Comparison of ENCODE assay signal across 25 cellular contexts in genomic region chr4:42474406-42474805, GRCh38.
A peak's percentile ranks its signal among the peaks of the same experiment; 100 is the strongest.
DNase-seq lines count a peak whose midpoint lies in the region; ATAC-seq and TF ChIP-seq lines count a peak whose summit lies in the region.
"Had no signal": no experiment of that assay in that cellular context is flagged by ENCODE, and none has a peak within 500 bp of the region (broad histone marks: within the 10 kb centered on the region; RNA-seq: fewer than 3 reads in every experiment).

No MANE protein-coding gene starts in this region.

- DNase-seq in cerebellar cortex (ENCODE audit: low spot score) (peak; percentile 8), osteoblast (ENCODE audit: insufficient read length, low spot score, missing footprints) (peak; percentile 11), thyroid gland (peak; percentile 84 to 92), epidermal melanocyte (ENCODE audit: insufficient read length, low spot score) (no peak), HT-29 (ENCODE audit: low spot score) (no peak)
- no peak for DNase-seq in CD4-positive, alpha-beta memory T cell
- DNase-seq: 8988T; ACHN; BE2C; C1 segment of cervical spinal cord; Caco-2; Calu3; CD4-positive, CD25-positive, alpha-beta regulatory T cell; CD8-positive, alpha-beta T cell; DMS 273 treated with DMSO at 0.1 percent for 48 hours; DMS153; DMS53; DMS79; DND-41; EL; GF-D8 had no signal

- H3K9ac ChIP-seq in OCI-LY3 (ENCODE audit: low read length), result no peak overlapping the region
- H3K9ac ChIP-seq: BLaER1 had no signal

- H3K9me3 ChIP-seq in OCI-LY3 (ENCODE audit: insufficient read depth, low read length) (no peaks in the 10 kb centered on the region), osteoblast (ENCODE audit: low read depth, low read length) (no peaks in the 10 kb centered on the region), thyroid gland (no peaks in the 10 kb centered on the region)
- H3K9me3 ChIP-seq in CD4-positive, alpha-beta memory T cell (ENCODE audit: control insufficient read depth in 1 of 2, low read length in 2 of 2), result no peaks in the 10 kb centered on the region
- H3K9me3 ChIP-seq: BE2C, BLaER1, Caco-2 had no signal

- H4K20me1 ChIP-seq in OCI-LY3 (ENCODE audit: insufficient read depth, low read length) (no peaks in the 10 kb centered on the region), osteoblast (ENCODE audit: insufficient read depth, low read length) (no peaks in the 10 kb centered on the region)
- H4K20me1 ChIP-seq: BLaER1 had no signal

- H3K4me2 ChIP-seq in OCI-LY3 (ENCODE audit: low read length), result peak overlapping the region; percentile 11; the same call in 1 of the 2 replicates
- no peak overlapping the region for H3K4me2 ChIP-seq in osteoblast (ENCODE audit: insufficient read depth, low read length)
- H3K4me2 ChIP-seq: BLaER1 had no signal

- peaks cover 8 to 52% of the 10 kb centered on the region in 2 donors for H3K36me3 Mint-ChIP-seq in CD4-positive, alpha-beta memory T cell

- peaks cover 0 to 2% (median 0%) of the 10 kb centered on the region in 8 donors for H3K9me3 Mint-ChIP-seq in CD4-positive, alpha-beta memory T cell
- H3K9me3 Mint-ChIP-seq: CD4-positive, CD25-positive, alpha-beta regulatory T cell; CD8-positive, alpha-beta T cell had no signal

- TF ChIP-seq CTCF in OCI-LY3 (IDR thresholded peaks at IDR 0.05; ENCODE audit: low read depth, low read length) (no peak), osteoblast (IDR thresholded peaks at IDR 0.05; ENCODE audit: extremely low read depth, low read depth, low read length) (no peak), thyroid gland (IDR thresholded peaks at IDR 0.05) (no peak)

- H3K27me3 ChIP-seq in OCI-LY3 (ENCODE audit: low read depth, low read length) (no peaks in the 10 kb centered on the region), osteoblast (ENCODE audit: insufficient read depth, low read length) (no peaks in the 10 kb centered on the region), thyroid gland (no peaks in the 10 kb centered on the region)
- no peaks in the 10 kb centered on the region for H3K27me3 ChIP-seq in CD4-positive, alpha-beta memory T cell (ENCODE audit: insufficient read depth, low read length)
- H3K27me3 ChIP-seq: BE2C, BLaER1 had no signal

- 14% methylated on average over 3 of the region's 3 CpGs for WGBS in thyroid gland, 2 donors

- H3K4me3 ChIP-seq in OCI-LY3 (ENCODE audit: low read length) (no peak overlapping the region), osteoblast (ENCODE audit: insufficient read depth, low read length) (no peak overlapping the region), thyroid gland (replicated peaks in 1 of 3) (no peak overlapping the region)
- H3K4me3 ChIP-seq in CD4-positive, alpha-beta memory T cell (ENCODE audit: low read length in 2 of 2), result no peak overlapping the region
- H3K4me3 ChIP-seq: BLaER1 had no signal

- H3K36me3 ChIP-seq in OCI-LY3 (replicated peaks; ENCODE audit: low read depth, low read length) (no peaks in the 10 kb centered on the region), osteoblast (ENCODE audit: insufficient read depth, low read length) (no peaks in the 10 kb centered on the region), thyroid gland (no peaks in the 10 kb centered on the region)
- H3K36me3 ChIP-seq in CD4-positive, alpha-beta memory T cell (ENCODE audit: insufficient read depth, low read length), result no peaks in the 10 kb centered on the region
- H3K36me3 ChIP-seq: BE2C had no signal

- CTCF ChIA-PET in CD4-positive, alpha-beta memory T cell (lab: Charles Lee; ENCODE audit: partially characterized antibody), result interaction anchor here (1.3 kb wide), 1 partner anchor 45 kb away, joined by 3 read pairs; no protein-coding TSS in a partner anchor

- H3K79me2 ChIP-seq in OCI-LY3 (ENCODE audit: low read length), result no peaks in the 10 kb centered on the region
- H3K79me2 ChIP-seq in osteoblast (ENCODE audit: insufficient read depth, low read length), result no peaks in the 10 kb centered on the region

- H2AFZ ChIP-seq in OCI-LY3 (ENCODE audit: low read depth, low read length) (no peak overlapping the region), osteoblast (ENCODE audit: low read length) (no peak overlapping the region)

- intact Hi-C loops in thyroid gland (cut with DNase I), result no loop called here
- intact Hi-C loops in CD4-positive, alpha-beta memory T cell (cut with micrococcal nuclease), result no loop called here

- TF ChIP-seq POLR2A in thyroid gland (IDR thresholded peaks at IDR 0.05), result no peak

- H3K27ac ChIP-seq in OCI-LY3 (ENCODE audit: low read length) (no peak overlapping the region), osteoblast (ENCODE audit: low read depth, low read length) (no peak overlapping the region), thyroid gland (peak overlapping the region; percentile 68 to 80 (median 75))
- no peak overlapping the region for H3K27ac ChIP-seq in CD4-positive, alpha-beta memory T cell (ENCODE audit: low read depth, low read length)
- H3K27ac ChIP-seq: BLaER1 had no signal

- POLR2A ChIA-PET in CD4-positive, alpha-beta memory T cell (lab: Charles Lee; ENCODE audit: partially characterized antibody), result no interaction called here

- peak overlapping the region in 1 of 7 donors; percentile 5 for H3K27ac Mint-ChIP-seq in CD4-positive, alpha-beta memory T cell
- H3K27ac Mint-ChIP-seq: CD14-positive monocyte; CD8-positive, alpha-beta T cell had no signal

- peaks cover 0 to 1% (median 0%) of the 10 kb centered on the region in 4 donors for H3K4me1 Mint-ChIP-seq in CD4-positive, alpha-beta memory T cell
- H3K4me1 Mint-ChIP-seq: CD14-positive monocyte had no signal

- H3K4me3 Mint-ChIP-seq in CD4-positive, alpha-beta memory T cell, result peak overlapping the region in 1 of 8 donors; percentile 4
- H3K4me3 Mint-ChIP-seq: CD14-positive monocyte; CD4-positive, CD25-positive, alpha-beta regulatory T cell; CD8-positive, alpha-beta T cell had no signal

- ATAC-seq in HG03442 (IDR thresholded peaks at IDR 0.05; ENCODE audit: unreplicated experiment), result no peak
- ATAC-seq: CD8-positive, alpha-beta T cell had no signal

- H3K27me3 Mint-ChIP-seq in CD4-positive, alpha-beta memory T cell, result no peaks in the 10 kb centered on the region
- H3K27me3 Mint-ChIP-seq: CD4-positive, CD25-positive, alpha-beta regulatory T cell had no signal

- H3K4me1 ChIP-seq in OCI-LY3 (ENCODE audit: low read length), result peaks cover 27% of the 10 kb centered on the region
- H3K4me1 ChIP-seq in osteoblast (ENCODE audit: insufficient read depth, low read length), result no peaks in the 10 kb centered on the region
- H3K4me1 ChIP-seq in thyroid gland, result peaks cover 22 to 31% of the 10 kb centered on the region in 2 donors
- H3K4me1 ChIP-seq in CD4-positive, alpha-beta memory T cell (ENCODE audit: insufficient read depth, low read length), result no peaks in the 10 kb centered on the region
- H3K4me1 ChIP-seq: BE2C, BLaER1, Caco-2 had no signal

Comparison
In these comparisons a context has a peak if more than half of its experiments do, and no peak if none do; other contexts are left out.
1. H3K27ac ChIP-seq: peak in thyroid gland (3 of 3); none in OCI-LY3 (single experiment), osteoblast (single experiment) and CD4-positive, alpha-beta memory T cell (single experiment).
2. DNase-seq: peak in cerebellar cortex (single experiment), osteoblast (single experiment) and thyroid gland (2 of 2); none in CD4-positive, alpha-beta memory T cell (0 of 5), epidermal melanocyte (single experiment) and HT-29 (single experiment).